ENCODE assay signal across 1 cellular context in genomic region chr13:112807653-112808376, GRCh38.
TF ChIP-seq lines count a peak whose summit lies in the region.

No MANE protein-coding gene starts in this region.

TF ChIP-seq in WTC11, 78 proteins besides CTCF, POLR2A, EP300 and RAD21 (continued from another document):
- TF ChIP-seq PRRX2 (CRISPR knock-in tag; IDR thresholded peaks at IDR 0.05), result no peak
